In genomic region chr6:42781546-42781810, GRCh38 we compare ENCODE assay signal across 8 cellular contexts. TPM values are rescaled to one million over a fixed set of nuclear protein-coding genes. Genes with fewer than 3 reads are reported as not detected.
DNase-seq lines count a peak whose midpoint lies in the region; TF ChIP-seq lines count a peak whose summit lies in the region.

No MANE protein-coding gene starts in this region.

- peaks cover 39% of the 10 kb centered on the region for H3K4me1 ChIP-seq in PC-9 (replicated peaks; ENCODE audit: insufficient read depth)
- peaks cover 8% of the 10 kb centered on the region for H3K4me1 ChIP-seq in rectal smooth muscle tissue (ENCODE audit: control insufficient read depth, insufficient read depth, low read length)

- H3F3A ChIP-seq in PC-9 (ENCODE audit: insufficient read depth, low read depth), result peaks cover 37% of the 10 kb centered on the region

- no TSS peak for BruUV-seq in PC-9 (replicated peaks; lab: Mats Ljungman, UMichigan)

- H3K36me3 ChIP-seq in PC-9 (ENCODE audit: low read depth) (no peaks in the 10 kb centered on the region), rectal smooth muscle tissue (ENCODE audit: control insufficient read depth, insufficient read depth, low read length) (no peaks in the 10 kb centered on the region)

- H3K27me3 ChIP-seq in PC-9 (ENCODE audit: insufficient read depth, low read depth) (no peaks in the 10 kb centered on the region), rectal smooth muscle tissue (ENCODE audit: control insufficient read depth, insufficient read depth, low read length) (no peaks in the 10 kb centered on the region)

- POLR2A ChIA-PET in PC-9 (lab: Charles Lee; ENCODE audit: unreplicated experiment), result interaction anchor here (0.5 to 2.0 kb wide), 5 partner anchors 13 to 294 kb away, joined by 3 to 50 read pairs (median 5); partner anchors contain the start of genes CNPY3, PTK7 and TBCC

- H3K27ac ChIP-seq in PC-9, result peak overlapping the region; percentile 94
- H3K27ac ChIP-seq in rectal smooth muscle tissue (ENCODE audit: low read depth, low read length), result peak overlapping the region; percentile 100

- H2AFZ ChIP-seq in PC-9, result 0 out of 2 replicates have a peak overlapping the region, but pooled peaks have one; percentile 48

- H3K9me2 ChIP-seq in PC-9 (ENCODE audit: insufficient read depth), result no peaks in the 10 kb centered on the region

- peaks cover 41% of the 10 kb centered on the region for H3K79me2 ChIP-seq in PC-9 (ENCODE audit: low read depth)

- no peaks in the 10 kb centered on the region for H4K20me1 ChIP-seq in PC-9 (ENCODE audit: insufficient read depth)

- no peak overlapping the region for H3K9ac ChIP-seq in rectal smooth muscle tissue (ENCODE audit: low read length)

- intact Hi-C loops in PC-9 (cut with micrococcal nuclease; ENCODE audit: unreplicated experiment), result no loop called here

- H3K4me2 ChIP-seq in PC-9, result peak overlapping the region; percentile 75

- CTCF ChIA-PET in PC-9 (lab: Charles Lee), result interaction anchor here (0.6 kb wide), 1 partner anchor 63 kb away, joined by 8 read pairs; no protein-coding TSS in a partner anchor

- H3K9me3 ChIP-seq in PC-9 (ENCODE audit: insufficient read depth, low read depth), result no peaks in the 10 kb centered on the region

- TF ChIP-seq CTCF in PC-9 (conservative IDR thresholded peaks at IDR 0.05), result no peak
- no peak for TF ChIP-seq CTCF in epithelial cell of proximal tubule (conservative IDR thresholded peaks at IDR 0.05; ENCODE audit: low read depth, low read length)

- DNase-seq in DMS53 (lab: John Stamatoyannopoulos, UW) (peak; percentile 51), DMS53 treated with DMSO at 0.1 percent for 48 hours (lab: John Stamatoyannopoulos, UW; ENCODE audit: unreplicated experiment) (no peak), PC-9 (no peak), epithelial cell of proximal tubule (ENCODE audit: low read depth) (no peak), foreskin melanocyte (no peak), NCI-H1930 (lab: John Stamatoyannopoulos, UW) (no peak), SKM-1 treated with dmso at 0.1 percent for 144 hours (lab: John Stamatoyannopoulos, UW; ENCODE audit: unreplicated experiment) (no peak)

- peak overlapping the region; percentile 49 for H3K4me3 ChIP-seq in PC-9
- H3K4me3 ChIP-seq in epithelial cell of proximal tubule (ENCODE audit: low read depth, low read length), result peak overlapping the region; percentile 81
- H3K4me3 ChIP-seq in rectal smooth muscle tissue (ENCODE audit: low read length), result peak overlapping the region; percentile 29

RNA-seq across cellular contexts. Expression of gene BICRAL, which starts 0.4 kb away (rescaled TPM):
- 8.5 and 12.9 TPM in 2 replicates for total RNA-seq in PC-9 (2021)
- 2.7 and 2.9 TPM in 2 replicates for total RNA-seq in epithelial cell of proximal tubule

RNA-seq across cellular contexts. Expression of gene TBCC, which starts 35.6 kb away (rescaled TPM):
- total RNA-seq in PC-9 (2021), result 12.3 and 15.1 TPM in 2 replicates
- total RNA-seq in epithelial cell of proximal tubule, result 25.4 and 49.0 TPM in 2 replicates

RNA-seq across cellular contexts. Expression of gene PRPH2, which starts 59.1 kb away (rescaled TPM):
- total RNA-seq in PC-9 (2021) (not detected in 2 replicates), epithelial cell of proximal tubule (0.07 and 1.6 TPM in 2 replicates)

Comparison
In these comparisons a context has a peak if more than half of its experiments do, and no peak if none do; other contexts are left out.
1. H3K4me3 ChIP-seq: peak in every context shown above with its lines; median percentile 81 in epithelial cell of proximal tubule; 49 in PC-9; 29 in rectal smooth muscle tissue.